In genomic region chr2:32496657-32497056, GRCh38 we compare ENCODE assay signal across 18 cellular contexts.
DNase-seq lines count a peak whose midpoint lies in the region; ATAC-seq and TF ChIP-seq lines count a peak whose summit lies in the region.
"Had no signal": no experiment of that assay in that cellular context is flagged by ENCODE, and none has a peak within 500 bp of the region (broad histone marks: within the 10 kb centered on the region; RNA-seq: fewer than 3 reads in every experiment).

No MANE protein-coding gene starts in this region.

- H3K4me1 ChIP-seq in upper lobe of right lung (no peaks in the 10 kb centered on the region), colonic mucosa (no peaks in the 10 kb centered on the region)
- H3K4me1 ChIP-seq: Caco-2, neural progenitor cell, SJSA1, stomach, uterus had no signal

- peaks cover 14% of the 10 kb centered on the region for H3K36me3 Mint-ChIP-seq in activated naive CD8-positive, alpha-beta T cell treated with anti-CD3 and anti-CD28 coated beads, Interleukin-2, amount 10 ng/mL, durations not matched to agents 7 days and 5 days
- H3K36me3 Mint-ChIP-seq in activated naive CD8-positive, alpha-beta T cell treated with anti-CD3 and anti-CD28 coated beads, Interleukin-2, amount 50 U/mL, for 24 hours (ENCODE audit: low read depth), result peaks cover 33% of the 10 kb centered on the region

- intact Hi-C loops in upper lobe of right lung (cut with DNase I), result no loop called here
- intact Hi-C loops in colonic mucosa (cut with DNase I), result no loop called here

- no peak for DNase-seq in activated naive CD8-positive, alpha-beta T cell treated with anti-CD3 and anti-CD28 coated beads, Interleukin-2, amount 10 ng/mL, durations not matched to agents 7 days and 5 days
- DNase-seq in activated naive CD8-positive, alpha-beta T cell treated with anti-CD3 and anti-CD28 coated beads, Interleukin-2, amount 50 U/mL, for 24 hours, result no peak
- DNase-seq in OCI-M1 (lab: John Stamatoyannopoulos, UW), result peak; percentile 33
- peak; percentile 1 for DNase-seq in iPS DF 4.7 (ENCODE audit: extremely low read depth, low spot score)
- DNase-seq in upper lobe of right lung, result no peak
- no peak for DNase-seq in COLO829 (ENCODE audit: low spot score)
- no peak for DNase-seq in NCI-H1694 (lab: John Stamatoyannopoulos, UW)
- no peak for DNase-seq in colonic mucosa
- DNase-seq: amniotic stem cell, Caco-2, Karpas-422, NCI-H146, NCI-H345, stomach, uterus had no signal

- no peak overlapping the region for H3K4me3 Mint-ChIP-seq in activated naive CD8-positive, alpha-beta T cell treated with anti-CD3 and anti-CD28 coated beads, Interleukin-2, amount 10 ng/mL, durations not matched to agents 7 days and 5 days
- H3K4me3 Mint-ChIP-seq in activated naive CD8-positive, alpha-beta T cell treated with anti-CD3 and anti-CD28 coated beads, Interleukin-2, amount 50 U/mL, for 24 hours, result no peak overlapping the region
- H3K4me3 Mint-ChIP-seq: neural progenitor cell had no signal

- H3K27me3 ChIP-seq in upper lobe of right lung, result no peaks in the 10 kb centered on the region
- no peaks in the 10 kb centered on the region for H3K27me3 ChIP-seq in colonic mucosa
- H3K27me3 ChIP-seq: neural progenitor cell, SJSA1, stomach, uterus had no signal

- H3K4me3 ChIP-seq in upper lobe of right lung, result no peak overlapping the region
- no peak overlapping the region for H3K4me3 ChIP-seq in colonic mucosa
- H3K4me3 ChIP-seq: neural progenitor cell, SJSA1, stomach, uterus had no signal

- TF ChIP-seq CTCF in upper lobe of right lung (IDR thresholded peaks at IDR 0.05), result no peak
- TF ChIP-seq CTCF in colonic mucosa (IDR thresholded peaks at IDR 0.05), result no peak

- no peaks in the 10 kb centered on the region for H3K9me3 Mint-ChIP-seq in activated naive CD8-positive, alpha-beta T cell treated with anti-CD3 and anti-CD28 coated beads, Interleukin-2, amount 10 ng/mL, durations not matched to agents 7 days and 5 days
- H3K9me3 Mint-ChIP-seq in activated naive CD8-positive, alpha-beta T cell treated with anti-CD3 and anti-CD28 coated beads, Interleukin-2, amount 50 U/mL, for 24 hours, result no peaks in the 10 kb centered on the region
- H3K9me3 Mint-ChIP-seq: activated T-helper 2 cell treated with anti-CD3 and anti-CD28 coated beads, Interferon-gamma antibody, Interleukin-2, Interleukin-4, amounts not matched to agents 10 μg/mL and 5 μg/mL and 100 μg/mL, durations not matched to agents 14 hours and 24 hours and 36 hours; neural progenitor cell had no signal

- POLR2A ChIA-PET in activated naive CD8-positive, alpha-beta T cell treated with anti-CD3 and anti-CD28 coated beads, Interleukin-2, amount 10 ng/mL, durations not matched to agents 7 days and 5 days (lab: Charles Lee), result no interaction called here

- H3K4me1 Mint-ChIP-seq in activated naive CD8-positive, alpha-beta T cell treated with anti-CD3 and anti-CD28 coated beads, Interleukin-2, amount 10 ng/mL, durations not matched to agents 7 days and 5 days, result no peaks in the 10 kb centered on the region
- H3K4me1 Mint-ChIP-seq in activated naive CD8-positive, alpha-beta T cell treated with anti-CD3 and anti-CD28 coated beads, Interleukin-2, amount 50 U/mL, for 24 hours, result no peaks in the 10 kb centered on the region
- H3K4me1 Mint-ChIP-seq: neural progenitor cell had no signal

- ATAC-seq in activated naive CD8-positive, alpha-beta T cell treated with anti-CD3 and anti-CD28 coated beads, Interleukin-2, amount 10 ng/mL, durations not matched to agents 7 days and 5 days (ENCODE audit: low read depth), result no peak
- no peak for ATAC-seq in activated naive CD8-positive, alpha-beta T cell treated with anti-CD3 and anti-CD28 coated beads, Interleukin-2, amount 50 U/mL, for 24 hours
- peak; percentile 84 for ATAC-seq in upper lobe of right lung

- H3K36me3 ChIP-seq in upper lobe of right lung (peaks cover 60% of the 10 kb centered on the region), colonic mucosa (no peaks in the 10 kb centered on the region)
- H3K36me3 ChIP-seq: uterus had no signal

- H3K9ac ChIP-seq in colonic mucosa (ENCODE audit: low read depth in 2 of 2, low read length in 2 of 2), result no peak overlapping the region
- H3K9ac ChIP-seq: neural progenitor cell had no signal

- H3K27ac Mint-ChIP-seq in activated naive CD8-positive, alpha-beta T cell treated with anti-CD3 and anti-CD28 coated beads, Interleukin-2, amount 10 ng/mL, durations not matched to agents 7 days and 5 days, result peak overlapping the region; percentile 10
- no peak overlapping the region for H3K27ac Mint-ChIP-seq in activated naive CD8-positive, alpha-beta T cell treated with anti-CD3 and anti-CD28 coated beads, Interleukin-2, amount 50 U/mL, for 24 hours
- H3K27ac Mint-ChIP-seq: activated T-helper 2 cell treated with anti-CD3 and anti-CD28 coated beads, Interferon-gamma antibody, Interleukin-2, Interleukin-4, amounts not matched to agents 10 μg/mL and 5 μg/mL and 100 μg/mL, durations not matched to agents 14 hours and 24 hours and 36 hours; neural progenitor cell had no signal

- H3K27me3 Mint-ChIP-seq in activated naive CD8-positive, alpha-beta T cell treated with anti-CD3 and anti-CD28 coated beads, Interleukin-2, amount 10 ng/mL, durations not matched to agents 7 days and 5 days, result no peaks in the 10 kb centered on the region
- no peaks in the 10 kb centered on the region for H3K27me3 Mint-ChIP-seq in activated naive CD8-positive, alpha-beta T cell treated with anti-CD3 and anti-CD28 coated beads, Interleukin-2, amount 50 U/mL, for 24 hours

- H3K9me3 ChIP-seq in upper lobe of right lung (no peaks in the 10 kb centered on the region), colonic mucosa (no peaks in the 10 kb centered on the region)
- H3K9me3 ChIP-seq: Caco-2, SJSA1, stomach, uterus had no signal

- H3K27ac ChIP-seq in upper lobe of right lung (no peak overlapping the region), colonic mucosa (no peak overlapping the region)
- H3K27ac ChIP-seq: neural progenitor cell, SJSA1, stomach, uterus had no signal

Comparison
In these comparisons a context has a peak if more than half of its experiments do, and no peak if none do; other contexts are left out.
1. DNase-seq: peak in OCI-M1 (single experiment) and iPS DF 4.7 (single experiment); none in activated naive CD8-positive, alpha-beta T cell treated with anti-CD3 and anti-CD28 coated beads, Interleukin-2, amount 10 ng/mL, durations not matched to agents 7 days and 5 days (single experiment), activated naive CD8-positive, alpha-beta T cell treated with anti-CD3 and anti-CD28 coated beads, Interleukin-2, amount 50 U/mL, for 24 hours (single experiment), upper lobe of right lung (single experiment), COLO829 (single experiment), NCI-H1694 (single experiment) and colonic mucosa (single experiment).